In genomic region chr12:153080-153746, GRCh38 we compare ENCODE assay signal across 1 cellular context.
TF ChIP-seq lines count a peak whose summit lies in the region.

No MANE protein-coding gene starts in this region.

TF ChIP-seq in GM23338, 12 proteins besides CTCF, POLR2A, EP300 and RAD21 (continued from another document):
- TF ChIP-seq ZNF462 (CRISPR knock-in tag; IDR thresholded peaks at IDR 0.05) (no peak), POLR2AphosphoS5 (IDR thresholded peaks at IDR 0.05; ENCODE audit: low read depth) (no peak)
TF ChIP-seq in GM23338: peak in this region for 1.
